Comparison of ENCODE assay signal across 8 cellular contexts in the genomic region with DNA sequence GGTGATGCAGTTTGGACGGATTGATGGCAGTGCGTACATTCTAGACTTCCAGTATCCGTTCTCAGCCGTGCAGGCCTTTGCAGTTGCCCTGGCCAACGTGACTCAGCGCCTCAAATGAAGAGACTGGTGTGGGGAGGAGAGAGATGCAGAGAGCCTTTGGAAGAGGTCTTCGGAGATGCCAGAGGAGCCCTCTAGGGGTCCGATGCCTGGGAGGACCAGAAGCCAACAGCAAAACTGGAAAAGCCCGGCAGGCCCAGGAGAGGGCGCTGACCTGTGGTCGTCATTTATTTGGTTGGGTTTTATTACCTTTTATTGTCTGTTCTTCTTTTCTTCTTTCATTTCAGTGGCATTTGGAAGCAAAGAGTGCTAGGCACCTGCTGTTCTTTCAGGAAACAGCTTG. TPM values are rescaled to one million over a fixed set of nuclear protein-coding genes. Genes with fewer than 3 reads are reported as not detected.
DNase-seq lines count a peak whose midpoint lies in the region; ATAC-seq and TF ChIP-seq lines count a peak whose summit lies in the region.
"Had no signal": no experiment of that assay in that cellular context is flagged by ENCODE, and none has a peak within 500 bp of the region (broad histone marks: within the 10 kb centered on the region; RNA-seq: fewer than 3 reads in every experiment).

No MANE protein-coding gene starts in this region.

- TF ChIP-seq CTCF in nephron (IDR thresholded peaks at IDR 0.05; ENCODE audit: unreplicated experiment in 3 of 3): peak in 2 of 3 experiments; percentile 23 to 37

- in situ Hi-C loops in G401 (cut with HindIII; ENCODE audit: low sequenced_read_pairs): no loop called here

- DNase-seq in G401 (ENCODE audit: low spot score): peak; percentile 17
- DNase-seq in NCI-H1092 treated with DMSO at 0.1 percent for 48 hours (lab: John Stamatoyannopoulos, UW): peak; percentile 10
- DNase-seq in cerebellar cortex (ENCODE audit: low spot score): peak; percentile 28
- DNase-seq: kidney had no signal

- no peak overlapping the region for H3K27ac Mint-ChIP-seq in nephron
- no peak overlapping the region for H3K27ac Mint-ChIP-seq in activated T-helper 17 cell treated with anti-CD3 and anti-CD28 coated beads, Interleukin-2, amount 50 U/mL, for 72 hours

- ATAC-seq in activated T-helper 17 cell treated with anti-CD3 and anti-CD28 coated beads, Interleukin-2, amount 50 U/mL, for 72 hours (replicated peaks): no peak
- ATAC-seq in HG03025 (IDR thresholded peaks at IDR 0.05; ENCODE audit: low FRiP score, unreplicated experiment) (no peak), GM19467 (IDR thresholded peaks at IDR 0.05; ENCODE audit: unreplicated experiment) (no peak)

- no peaks in the 10 kb centered on the region for H3K4me1 Mint-ChIP-seq in nephron
- no peaks in the 10 kb centered on the region for H3K4me1 Mint-ChIP-seq in activated T-helper 17 cell treated with anti-CD3 and anti-CD28 coated beads, Interleukin-2, amount 50 U/mL, for 72 hours

- H3K27me3 Mint-ChIP-seq in nephron (ENCODE audit: low read depth): no peaks in the 10 kb centered on the region
- H3K27me3 Mint-ChIP-seq in activated T-helper 17 cell treated with anti-CD3 and anti-CD28 coated beads, Interleukin-2, amount 50 U/mL, for 72 hours: no peaks in the 10 kb centered on the region

- H3K4me3 Mint-ChIP-seq in nephron: no peak overlapping the region
- no peak overlapping the region for H3K4me3 Mint-ChIP-seq in activated T-helper 17 cell treated with anti-CD3 and anti-CD28 coated beads, Interleukin-2, amount 50 U/mL, for 72 hours

- peaks cover 60% of the 10 kb centered on the region for H3K36me3 Mint-ChIP-seq in nephron (ENCODE audit: low read depth)
- peaks cover 13% of the 10 kb centered on the region for H3K36me3 Mint-ChIP-seq in activated T-helper 17 cell treated with anti-CD3 and anti-CD28 coated beads, Interleukin-2, amount 50 U/mL, for 72 hours (ENCODE audit: low read depth)

- H3K9me3 Mint-ChIP-seq in nephron: no peaks in the 10 kb centered on the region
- no peaks in the 10 kb centered on the region for H3K9me3 Mint-ChIP-seq in activated T-helper 17 cell treated with anti-CD3 and anti-CD28 coated beads, Interleukin-2, amount 50 U/mL, for 72 hours

RNA-seq across cellular contexts. Expression of gene TMEM181, which starts 53.3 kb away (rescaled TPM):
- total RNA-seq in G401 (2014; rRNA removed; shearing (Covaris generic)): 21.4 and 32.8 TPM in 2 replicates
- 10 to 100 TPM; 11.8 to 16.4 TPM for total RNA-seq in activated T-helper 17 cell treated with anti-CD3 and anti-CD28 coated beads, Interleukin-2, amount 50 U/mL, for 72 hours
